ENCODE assay signal across 9 cellular contexts in the genomic region with DNA sequence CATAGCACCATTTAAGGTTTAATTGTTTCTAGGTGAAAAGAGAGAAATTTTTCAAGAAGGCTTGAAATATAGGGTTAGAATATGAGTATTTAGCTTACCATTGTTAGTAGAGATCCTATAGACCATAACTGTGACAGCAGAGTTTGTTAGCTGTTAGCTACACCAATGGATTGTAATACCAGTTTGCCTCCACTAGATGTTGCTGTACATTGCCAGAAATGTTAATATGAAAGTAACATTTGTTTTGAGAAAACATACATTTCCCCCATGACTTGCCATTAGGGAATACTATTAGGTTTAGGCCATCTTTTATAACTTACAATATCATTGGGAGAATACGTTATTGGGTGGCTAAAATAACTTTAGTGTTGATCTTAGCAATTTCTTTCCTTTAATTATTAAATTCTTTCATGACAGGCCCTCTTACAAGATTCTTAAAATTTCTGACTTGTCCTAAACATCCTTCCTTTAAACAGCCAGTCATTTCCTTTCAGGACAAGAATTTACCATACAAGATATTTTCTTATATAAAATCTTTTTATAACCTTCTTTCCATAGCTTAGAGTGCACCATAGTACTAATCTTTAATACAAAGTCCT. TPM values are rescaled to one million over a fixed set of nuclear protein-coding genes. Genes with fewer than 3 reads are reported as not detected.
DNase-seq lines count a peak whose midpoint lies in the region; ATAC-seq lines count a peak whose summit lies in the region.
"Had no signal": no experiment of that assay in that cellular context is flagged by ENCODE, and none has a peak within 500 bp of the region (broad histone marks: within the 10 kb centered on the region; RNA-seq: fewer than 3 reads in every experiment).

No MANE protein-coding gene starts in this region.

- no peaks in the 10 kb centered on the region for H3K4me1 Mint-ChIP-seq in activated CD4-positive, alpha-beta T cell treated with anti-CD3 and anti-CD28 coated beads, Interleukin-2, amount 10 ng/mL, durations not matched to agents 7 days and 5 days
- peaks cover 3% of the 10 kb centered on the region for H3K4me1 Mint-ChIP-seq in activated CD4-positive, alpha-beta T cell treated with anti-CD3 and anti-CD28 coated beads for 36 hours
- peaks cover 0 to 17% (median 2%) of the 10 kb centered on the region in 3 donors for H3K4me1 Mint-ChIP-seq in naive B cell

- H3K27ac Mint-ChIP-seq in activated CD4-positive, alpha-beta T cell treated with anti-CD3 and anti-CD28 coated beads, Interleukin-2, amount 10 ng/mL, durations not matched to agents 7 days and 5 days = no peak overlapping the region
- H3K27ac Mint-ChIP-seq in activated CD4-positive, alpha-beta T cell treated with anti-CD3 and anti-CD28 coated beads for 36 hours = no peak overlapping the region
- H3K27ac Mint-ChIP-seq in naive B cell = no peak overlapping the region
- H3K27ac Mint-ChIP-seq: activated naive CD4-positive, alpha-beta T cell treated with anti-CD3 and anti-CD28 coated beads, Interleukin-2, amount 50 U/mL, for 24 hours had no signal

- DNase-seq in activated CD4-positive, alpha-beta T cell treated with anti-CD3 and anti-CD28 coated beads, Interleukin-2, amount 10 ng/mL, durations not matched to agents 7 days and 5 days = peak; percentile 30
- DNase-seq in activated CD4-positive, alpha-beta T cell treated with anti-CD3 and anti-CD28 coated beads for 36 hours = no peak
- DNase-seq in HT-29 (ENCODE audit: low spot score) (peak; percentile 77), RKO (ENCODE audit: low spot score) (peak; percentile 73), epidermal melanocyte (ENCODE audit: insufficient read length, low spot score) (peak; percentile 69), naive B cell (peak; percentile 43), posterior cingulate gyrus (no peak)

- CTCF ChIA-PET in activated CD4-positive, alpha-beta T cell treated with anti-CD3 and anti-CD28 coated beads, Interleukin-2, amount 10 ng/mL, durations not matched to agents 7 days and 5 days (lab: Charles Lee) = interaction anchor here (0.6 to 1.3 kb wide), 4 partner anchors 10 to 401 kb away, joined by 3 to 4 read pairs (median 3); no protein-coding TSS in a partner anchor
- CTCF ChIA-PET in activated CD4-positive, alpha-beta T cell treated with anti-CD3 and anti-CD28 coated beads for 36 hours (lab: Charles Lee) = interaction anchor here (0.6 to 4.2 kb wide), 11 partner anchors 10 to 1098 kb away, joined by 3 to 47 read pairs (median 3); no protein-coding TSS in a partner anchor

- no peak overlapping the region for H3K4me3 Mint-ChIP-seq in activated CD4-positive, alpha-beta T cell treated with anti-CD3 and anti-CD28 coated beads, Interleukin-2, amount 10 ng/mL, durations not matched to agents 7 days and 5 days
- H3K4me3 Mint-ChIP-seq in activated CD4-positive, alpha-beta T cell treated with anti-CD3 and anti-CD28 coated beads for 36 hours = no peak overlapping the region
- no peak overlapping the region for H3K4me3 Mint-ChIP-seq in naive B cell
- H3K4me3 Mint-ChIP-seq: activated naive CD4-positive, alpha-beta T cell treated with anti-CD3 and anti-CD28 coated beads, Interleukin-2, amount 50 U/mL, for 24 hours had no signal

- POLR2A ChIA-PET in activated CD4-positive, alpha-beta T cell treated with anti-CD3 and anti-CD28 coated beads, Interleukin-2, amount 10 ng/mL, durations not matched to agents 7 days and 5 days (lab: Charles Lee) = no interaction called here
- POLR2A ChIA-PET in activated CD4-positive, alpha-beta T cell treated with anti-CD3 and anti-CD28 coated beads for 36 hours (lab: Charles Lee) = no interaction called here

- H3K9me3 Mint-ChIP-seq in activated CD4-positive, alpha-beta T cell treated with anti-CD3 and anti-CD28 coated beads, Interleukin-2, amount 10 ng/mL, durations not matched to agents 7 days and 5 days = no peaks in the 10 kb centered on the region
- H3K9me3 Mint-ChIP-seq in activated CD4-positive, alpha-beta T cell treated with anti-CD3 and anti-CD28 coated beads for 36 hours (ENCODE audit: low read depth) = no peaks in the 10 kb centered on the region
- peaks cover 0 to 3% (median 0%) of the 10 kb centered on the region in 7 donors for H3K9me3 Mint-ChIP-seq in naive B cell
- H3K9me3 Mint-ChIP-seq: activated naive CD4-positive, alpha-beta T cell treated with anti-CD3 and anti-CD28 coated beads, Interleukin-2, amount 50 U/mL, for 24 hours had no signal

- H3K27me3 Mint-ChIP-seq in activated CD4-positive, alpha-beta T cell treated with anti-CD3 and anti-CD28 coated beads, Interleukin-2, amount 10 ng/mL, durations not matched to agents 7 days and 5 days = peaks cover 26% of the 10 kb centered on the region
- peaks cover 28% of the 10 kb centered on the region for H3K27me3 Mint-ChIP-seq in activated CD4-positive, alpha-beta T cell treated with anti-CD3 and anti-CD28 coated beads for 36 hours
- H3K27me3 Mint-ChIP-seq in naive B cell = peaks cover 22 to 41% (median 34%) of the 10 kb centered on the region in 3 donors

- no peak for ATAC-seq in activated CD4-positive, alpha-beta T cell treated with anti-CD3 and anti-CD28 coated beads for 36 hours
- peak; percentile 40 to 67 for ATAC-seq in naive B cell (ENCODE audit: low read depth in 2 of 2)
- no peak for ATAC-seq in HG02870 (IDR thresholded peaks at IDR 0.05; ENCODE audit: unreplicated experiment)

- intact Hi-C loops in activated CD4-positive, alpha-beta T cell treated with anti-CD3 and anti-CD28 coated beads for 36 hours (cut with DNase I, micrococcal nuclease) = loop anchor here (1.0 kb wide), 2 partner anchors 265 to 356 kb away; no protein-coding TSS in a partner anchor
- intact Hi-C loops in posterior cingulate gyrus (cut with DNase I) = no loop called here

- no peaks in the 10 kb centered on the region for H3K36me3 Mint-ChIP-seq in activated CD4-positive, alpha-beta T cell treated with anti-CD3 and anti-CD28 coated beads, Interleukin-2, amount 10 ng/mL, durations not matched to agents 7 days and 5 days (ENCODE audit: low read depth)
- H3K36me3 Mint-ChIP-seq in activated CD4-positive, alpha-beta T cell treated with anti-CD3 and anti-CD28 coated beads for 36 hours (ENCODE audit: low read depth) = no peaks in the 10 kb centered on the region
- H3K36me3 Mint-ChIP-seq in naive B cell = no peaks in the 10 kb centered on the region
- H3K36me3 Mint-ChIP-seq: activated naive CD4-positive, alpha-beta T cell treated with anti-CD3 and anti-CD28 coated beads, Interleukin-2, amount 50 U/mL, for 24 hours had no signal

RNA-seq across cellular contexts. Expression of gene ZNF117, which starts 39.5 kb away (rescaled TPM):
- total RNA-seq in activated CD4-positive, alpha-beta T cell treated with anti-CD3 and anti-CD28 coated beads, Interleukin-2, amount 10 ng/mL, durations not matched to agents 7 days and 5 days = 1 to 10 TPM; 5.2 to 6.8 TPM
- total RNA-seq in activated CD4-positive, alpha-beta T cell treated with anti-CD3 and anti-CD28 coated beads for 36 hours = 1 to 10 TPM; 3.5 to 6.2 TPM
- total RNA-seq in HT-29 (2014; rRNA removed; shearing (Covaris generic)) = 0.34 and 0.74 TPM in 2 replicates
- 1 to 10 TPM in 5 of 6 donors, under 1 TPM in 1; 0.46 to 5.4 (median 3.4) TPM for polyA plus RNA-seq in naive B cell (ENCODE audit: low read depth in 6 of 6)

RNA-seq across cellular contexts. Expression of gene ZNF273, which starts 48.3 kb away (rescaled TPM):
- 10 to 100 TPM in 1 of 2 experiments, 1 to 10 TPM in 1; 9.7 to 11.7 TPM for total RNA-seq in activated CD4-positive, alpha-beta T cell treated with anti-CD3 and anti-CD28 coated beads, Interleukin-2, amount 10 ng/mL, durations not matched to agents 7 days and 5 days
- total RNA-seq in activated CD4-positive, alpha-beta T cell treated with anti-CD3 and anti-CD28 coated beads for 36 hours = 10 to 100 TPM; 12.5 to 13.3 TPM
- 1.5 and 3.2 TPM in 2 replicates for total RNA-seq in HT-29 (2014; rRNA removed; shearing (Covaris generic))
- polyA plus RNA-seq in naive B cell (ENCODE audit: low read depth in 6 of 6) = 10 to 100 TPM; 10.0 to 18.0 (median 12.6) TPM

RNA-seq across cellular contexts. Expression of gene ERV3-1, which starts 55.1 kb away (rescaled TPM):
- total RNA-seq in activated CD4-positive, alpha-beta T cell treated with anti-CD3 and anti-CD28 coated beads, Interleukin-2, amount 10 ng/mL, durations not matched to agents 7 days and 5 days = 10 to 100 TPM; 10.3 to 11.9 TPM
- 1 to 10 TPM; 6.3 to 8.9 TPM for total RNA-seq in activated CD4-positive, alpha-beta T cell treated with anti-CD3 and anti-CD28 coated beads for 36 hours
- 2.9 and 5.8 TPM in 2 replicates for total RNA-seq in HT-29 (2014; rRNA removed; shearing (Covaris generic))
- polyA plus RNA-seq in naive B cell (ENCODE audit: low read depth in 6 of 6) = 10 to 100 TPM in 2 of 6 donors, 1 to 10 TPM in 4; 4.3 to 19.3 (median 9.5) TPM

Comparison
In these comparisons a context has a peak if more than half of its experiments do, and no peak if none do; other contexts are left out.
1. DNase-seq: peak in activated CD4-positive, alpha-beta T cell treated with anti-CD3 and anti-CD28 coated beads, Interleukin-2, amount 10 ng/mL, durations not matched to agents 7 days and 5 days (single experiment), HT-29 (single experiment), RKO (single experiment), epidermal melanocyte (single experiment) and naive B cell (single experiment); none in activated CD4-positive, alpha-beta T cell treated with anti-CD3 and anti-CD28 coated beads for 36 hours (single experiment) and posterior cingulate gyrus (0 of 10).
2. ATAC-seq: peak in naive B cell (2 of 2); none in activated CD4-positive, alpha-beta T cell treated with anti-CD3 and anti-CD28 coated beads for 36 hours (single experiment) and HG02870 (single experiment).